In genomic region chr20:39563406-39563805, GRCh38 we compare ENCODE assay signal across 17 cellular contexts.
A peak's percentile ranks its signal among the peaks of the same experiment; 100 is the strongest.
DNase-seq lines count a peak whose midpoint lies in the region; ATAC-seq and TF ChIP-seq lines count a peak whose summit lies in the region.
"Had no signal": no experiment of that assay in that cellular context is flagged by ENCODE, and none has a peak within 500 bp of the region (broad histone marks: within the 10 kb centered on the region; RNA-seq: fewer than 3 reads in every experiment).

No MANE protein-coding gene starts in this region.

- H3K9me3 Mint-ChIP-seq in natural killer cell treated with Interleukin-12 subunit alpha and Interleukin-12 subunit beta and Interleukin-15 and Interleukin-18, amount 100 ng/mL, for 72 hours: no peaks in the 10 kb centered on the region
- H3K9me3 Mint-ChIP-seq in natural killer cell (no peaks in the 10 kb centered on the region), endothelial cell (ENCODE audit: unreplicated experiment) (no peaks in the 10 kb centered on the region)
- H3K9me3 Mint-ChIP-seq: activated naive CD4-positive, alpha-beta T cell treated with anti-CD3 and anti-CD28 coated beads, Interleukin-2, amount 50 U/mL, for 24 hours; CD4-positive, alpha-beta T cell; T-helper 1 cell treated with Interleukin-12 subunit alpha and Interleukin-12 subunit beta and Interleukin-4 antibody, amounts not matched to agents 30 μg/mL and 1 μg/mL, for 36 hours had no signal

- H3K4me3 Mint-ChIP-seq in natural killer cell treated with Interleukin-12 subunit alpha and Interleukin-12 subunit beta and Interleukin-15 and Interleukin-18, amount 100 ng/mL, for 72 hours: no peak overlapping the region
- H3K4me3 Mint-ChIP-seq in natural killer cell (no peak overlapping the region), endothelial cell (ENCODE audit: unreplicated experiment) (no peak overlapping the region)
- H3K4me3 Mint-ChIP-seq: activated naive CD4-positive, alpha-beta T cell treated with anti-CD3 and anti-CD28 coated beads, Interleukin-2, amount 50 U/mL, for 24 hours; CD4-positive, alpha-beta T cell; T-helper 1 cell treated with Interleukin-12 subunit alpha and Interleukin-12 subunit beta and Interleukin-4 antibody, amounts not matched to agents 30 μg/mL and 1 μg/mL, for 36 hours had no signal

- intact Hi-C loops in natural killer cell (cut with micrococcal nuclease): no loop called here

- no peaks in the 10 kb centered on the region for H3K36me3 Mint-ChIP-seq in natural killer cell treated with Interleukin-12 subunit alpha and Interleukin-12 subunit beta and Interleukin-15 and Interleukin-18, amount 100 ng/mL, for 72 hours
- H3K36me3 Mint-ChIP-seq in natural killer cell (no peaks in the 10 kb centered on the region), endothelial cell (ENCODE audit: low read depth, unreplicated experiment) (no peaks in the 10 kb centered on the region)
- H3K36me3 Mint-ChIP-seq: activated naive CD4-positive, alpha-beta T cell treated with anti-CD3 and anti-CD28 coated beads, Interleukin-2, amount 50 U/mL, for 24 hours had no signal

- no peaks in the 10 kb centered on the region for H3K27me3 Mint-ChIP-seq in natural killer cell treated with Interleukin-12 subunit alpha and Interleukin-12 subunit beta and Interleukin-15 and Interleukin-18, amount 100 ng/mL, for 72 hours
- H3K27me3 Mint-ChIP-seq in natural killer cell (ENCODE audit: low read depth in 2 of 2): no peaks in the 10 kb centered on the region
- no peaks in the 10 kb centered on the region for H3K27me3 Mint-ChIP-seq in endothelial cell (ENCODE audit: unreplicated experiment)
- H3K27me3 Mint-ChIP-seq: activated naive CD4-positive, alpha-beta T cell treated with anti-CD3 and anti-CD28 coated beads, Interleukin-2, amount 50 U/mL, for 24 hours; CD4-positive, alpha-beta T cell had no signal

- H3K27ac Mint-ChIP-seq in natural killer cell treated with Interleukin-12 subunit alpha and Interleukin-12 subunit beta and Interleukin-15 and Interleukin-18, amount 100 ng/mL, for 72 hours: no peak overlapping the region
- H3K27ac Mint-ChIP-seq in natural killer cell (no peak overlapping the region), endothelial cell (ENCODE audit: unreplicated experiment) (no peak overlapping the region)
- H3K27ac Mint-ChIP-seq: activated naive CD4-positive, alpha-beta T cell treated with anti-CD3 and anti-CD28 coated beads, Interleukin-2, amount 50 U/mL, for 24 hours; CD4-positive, alpha-beta T cell; T-helper 1 cell treated with Interleukin-12 subunit alpha and Interleukin-12 subunit beta and Interleukin-4 antibody, amounts not matched to agents 30 μg/mL and 1 μg/mL, for 36 hours had no signal

- no peaks in the 10 kb centered on the region for H3K4me1 Mint-ChIP-seq in natural killer cell treated with Interleukin-12 subunit alpha and Interleukin-12 subunit beta and Interleukin-15 and Interleukin-18, amount 100 ng/mL, for 72 hours (ENCODE audit: low read depth in 2 of 2)
- H3K4me1 Mint-ChIP-seq in natural killer cell (no peaks in the 10 kb centered on the region), endothelial cell (ENCODE audit: unreplicated experiment) (no peaks in the 10 kb centered on the region)
- H3K4me1 Mint-ChIP-seq: activated naive CD4-positive, alpha-beta T cell treated with anti-CD3 and anti-CD28 coated beads, Interleukin-2, amount 50 U/mL, for 24 hours had no signal

- ATAC-seq in natural killer cell treated with Interleukin-12 subunit alpha and Interleukin-12 subunit beta and Interleukin-15 and Interleukin-18, amount 100 ng/mL, for 72 hours: peak; percentile 45 to 76
- ATAC-seq in natural killer cell (no peak), GM21576 (IDR thresholded peaks at IDR 0.05; ENCODE audit: unreplicated experiment) (peak; percentile 50), HG03378 (IDR thresholded peaks at IDR 0.05; ENCODE audit: unreplicated experiment) (peak; percentile 60)
- ATAC-seq: body of pancreas, left cardiac atrium had no signal

- DNase-seq in natural killer cell treated with Interleukin-12 subunit alpha and Interleukin-12 subunit beta and Interleukin-15 and Interleukin-18, amount 100 ng/mL, for 72 hours (ENCODE audit: low spot score): no peak
- no peak for DNase-seq in natural killer cell
- DNase-seq in KBM-7: no peak
- no peak for DNase-seq in NCI-H146 (lab: John Stamatoyannopoulos, UW)
- no peak for DNase-seq in kidney glomerular epithelial cell (lab: John Stamatoyannopoulos, UW)
- no peak for DNase-seq in endothelial cell (ENCODE audit: low spot score)
- DNase-seq: body of pancreas; CD4-positive, alpha-beta T cell; DMS53; left cardiac atrium; midbrain; NCI-H510A treated with DMSO at 0.1 percent for 48 hours; SHP77 treated with DMSO at 0.1 percent for 48 hours had no signal

- no peak for TF ChIP-seq CTCF in natural killer cell (IDR thresholded peaks at IDR 0.05)
- no peak for TF ChIP-seq CTCF in endothelial cell (IDR thresholded peaks at IDR 0.05; ENCODE audit: unreplicated experiment)

- in situ Hi-C loops in KBM-7 (cut with MboI; ENCODE audit: low pct_unique_long_range_greater_than_20kb, low sequenced_read_pairs): no loop called here

Comparison
In these comparisons a context has a peak if more than half of its experiments do, and no peak if none do; other contexts are left out.
1. ATAC-seq: peak in natural killer cell treated with Interleukin-12 subunit alpha and Interleukin-12 subunit beta and Interleukin-15 and Interleukin-18, amount 100 ng/mL, for 72 hours (2 of 2), GM21576 (single experiment) and HG03378 (single experiment); none in natural killer cell (0 of 3).